15 cellular contexts compared by ENCODE assay signal in genomic region chr17:47955497-47956461, GRCh38. TPM values are rescaled to one million over a fixed set of nuclear protein-coding genes. Genes with fewer than 3 reads are reported as not detected.
DNase-seq lines count a peak whose midpoint lies in the region; ATAC-seq and TF ChIP-seq lines count a peak whose summit lies in the region.
"Had no signal": no experiment of that assay in that cellular context is flagged by ENCODE, and none has a peak within 500 bp of the region (broad histone marks: within the 10 kb centered on the region; RNA-seq: fewer than 3 reads in every experiment).

No MANE protein-coding gene starts in this region.

- peak; percentile 86 to 87 for ATAC-seq in lower lobe of right lung
- peak; percentile 76 for ATAC-seq in upper lobe of right lung
- ATAC-seq in HG03108 (IDR thresholded peaks at IDR 0.05; ENCODE audit: unreplicated experiment) = no peak
- no peak for ATAC-seq in GM21447 (IDR thresholded peaks at IDR 0.05; ENCODE audit: unreplicated experiment)

- H3K4me3 ChIP-seq in lower lobe of right lung (peak overlapping the region; percentile 61), upper lobe of right lung (peak overlapping the region; percentile 50)
- H3K4me3 ChIP-seq: GM23248 had no signal

- DNase-seq in NCI-H2081 (lab: John Stamatoyannopoulos, UW) (peak; percentile 47 to 74), NCI-H2081 treated with DMSO at 0.1 percent for 48 hours (lab: John Stamatoyannopoulos, UW) (no peak), amniotic epithelial cell (ENCODE audit: low read depth) (peak; percentile 49), lower lobe of right lung (peak; percentile 93), upper lobe of right lung (peak; percentile 94), GM10266 (ENCODE audit: extremely low spot score) (no peak)
- DNase-seq: activated CD4-positive, alpha-beta T cell treated with anti-CD3 and anti-CD28 coated beads, Interleukin-2, amount 50 U/mL, for 4 hours; GM23248; head of caudate nucleus; NCI-H2107; trophoblast cell had no signal

- TF ChIP-seq CTCF in lower lobe of right lung (IDR thresholded peaks at IDR 0.05) (no peak), upper lobe of right lung (IDR thresholded peaks at IDR 0.05) (no peak), GM10266 (IDR thresholded peaks at IDR 0.05; ENCODE audit: control insufficient read depth, insufficient read depth, low read depth, missing control alignments) (no peak)

- H3K4me1 ChIP-seq in lower lobe of right lung (peaks cover 23% of the 10 kb centered on the region), upper lobe of right lung (peaks cover 11% of the 10 kb centered on the region)

- H3K36me3 ChIP-seq in lower lobe of right lung (peaks cover 6% of the 10 kb centered on the region), upper lobe of right lung (no peaks in the 10 kb centered on the region)

- H3K9me3 ChIP-seq in lower lobe of right lung = no peaks in the 10 kb centered on the region
- H3K9me3 ChIP-seq in upper lobe of right lung = no peaks in the 10 kb centered on the region

- intact Hi-C loops in lower lobe of right lung (cut with DNase I) (no loop called here), upper lobe of right lung (cut with DNase I) (no loop called here)

- H3K27ac ChIP-seq in lower lobe of right lung (peak overlapping the region; percentile 85), upper lobe of right lung (peak overlapping the region; percentile 88)
- H3K27ac ChIP-seq: GM23248 had no signal

- H3K27me3 ChIP-seq in lower lobe of right lung (ENCODE audit: low read depth) = no peaks in the 10 kb centered on the region
- H3K27me3 ChIP-seq in upper lobe of right lung = no peaks in the 10 kb centered on the region

RNA-seq across cellular contexts. Expression of gene PRR15L, which starts 1.9 kb away (rescaled TPM):
- total RNA-seq in lower lobe of right lung (48.1 TPM), upper lobe of right lung (47.4 TPM)
- total RNA-seq: activated T-helper 2 cell treated with anti-CD3 and anti-CD28 coated beads, Interferon-gamma antibody, Interleukin-2, Interleukin-4, amounts not matched to agents 10 μg/mL and 5 μg/mL and 100 μg/mL, durations not matched to agents 14 hours and 24 hours and 36 hours; GM23248; T-helper 1 cell treated with Interleukin-12 subunit alpha and Interleukin-12 subunit beta and Interleukin-4 antibody, amounts not matched to agents 30 ng/mL and 1 ng/mL, for 36 hours had no signal

RNA-seq across cellular contexts. Expression of gene PNPO, which starts 14.4 kb away (rescaled TPM):
- total RNA-seq in lower lobe of right lung (29.2 TPM), upper lobe of right lung (29.4 TPM)

RNA-seq across cellular contexts. Expression of gene CDK5RAP3, which starts 15.1 kb away (rescaled TPM):
- total RNA-seq in lower lobe of right lung (161 TPM), upper lobe of right lung (140 TPM)

RNA-seq across cellular contexts. Expression of gene SP2, which starts 59.7 kb away (rescaled TPM):
- 19.4 TPM for total RNA-seq in lower lobe of right lung
- 16.9 TPM for total RNA-seq in upper lobe of right lung

Comparison
In these comparisons a context has a peak if more than half of its experiments do, and no peak if none do; other contexts are left out.
1. DNase-seq: peak in NCI-H2081 (2 of 2), amniotic epithelial cell (single experiment), lower lobe of right lung (single experiment) and upper lobe of right lung (single experiment); none in NCI-H2081 treated with DMSO at 0.1 percent for 48 hours (single experiment) and GM10266 (single experiment).
2. ATAC-seq: peak in lower lobe of right lung (2 of 2) and upper lobe of right lung (single experiment); none in HG03108 (single experiment) and GM21447 (single experiment).